7 cellular contexts compared by ENCODE assay signal in the genomic region with DNA sequence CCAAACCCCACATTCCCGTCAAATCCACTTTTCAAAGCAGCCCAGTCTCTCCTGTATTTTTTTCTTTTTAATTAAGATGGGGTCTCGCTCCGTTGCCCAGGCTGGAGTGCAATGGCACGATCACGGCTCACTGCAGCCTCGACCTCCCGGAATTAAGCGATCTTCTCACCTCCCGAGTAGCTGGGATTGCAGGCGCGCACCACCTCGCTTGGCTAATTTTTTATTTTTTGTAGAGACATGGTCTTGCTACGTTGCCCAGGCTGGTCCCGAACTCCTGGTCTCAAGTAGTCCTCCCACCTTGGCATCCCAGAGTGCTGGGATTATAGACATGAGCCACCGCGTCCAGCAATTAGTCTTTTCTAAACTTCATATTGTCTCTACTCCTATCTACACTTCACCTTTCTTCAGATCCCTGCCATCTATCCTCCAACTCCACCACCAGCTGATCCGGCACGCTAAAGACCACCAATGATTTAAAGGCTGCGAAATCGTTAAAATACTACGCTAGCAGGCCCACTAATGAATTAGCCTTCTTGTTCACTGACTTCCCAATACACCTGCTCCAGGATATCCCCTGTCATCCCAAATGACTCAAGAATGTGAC. TPM values are rescaled to one million over a fixed set of nuclear protein-coding genes. Genes with fewer than 3 reads are reported as not detected.
DNase-seq lines count a peak whose midpoint lies in the region; ATAC-seq, FAIRE-seq and TF ChIP-seq lines count a peak whose summit lies in the region.

No MANE protein-coding gene starts in this region.

- H2AFZ ChIP-seq in astrocyte (ENCODE audit: low read depth, low read length), result peak overlapping the region; percentile 89

- H3K27ac ChIP-seq in KOPT-K1 (ENCODE audit: low read depth, low read length, poor library complexity, severe bottlenecking) (peak overlapping the region; percentile 69), astrocyte (ENCODE audit: low read depth, low read length) (peak overlapping the region; percentile 86), left lung (peak overlapping the region; percentile 58 to 82), temporal lobe (ENCODE audit: low read depth, low read length) (peak overlapping the region; percentile 24)

- H3K9me3 Mint-ChIP-seq in astrocyte (ENCODE audit: unreplicated experiment), result no peaks in the 10 kb centered on the region

- intact Hi-C loops in left lung (cut with DNase I), result no loop called here

- peak overlapping the region; percentile 94 for H3K4me3 Mint-ChIP-seq in astrocyte (ENCODE audit: unreplicated experiment)

- H4K20me1 ChIP-seq in astrocyte (ENCODE audit: insufficient read depth, low read length), result peaks cover 24% of the 10 kb centered on the region

- FAIRE-seq in astrocyte (lab: Jason Lieb, UNC), result no peak
- FAIRE-seq in frontal cortex (lab: Jason Lieb, UNC), result no peak

- H3K27me3 ChIP-seq in astrocyte (ENCODE audit: insufficient read depth, low read length) (no peaks in the 10 kb centered on the region), left lung (no peaks in the 10 kb centered on the region)

- peaks cover 6% of the 10 kb centered on the region for H3K36me3 Mint-ChIP-seq in astrocyte (ENCODE audit: low read depth, unreplicated experiment)

- H3K4me1 ChIP-seq in astrocyte (ENCODE audit: insufficient read depth, low read length), result peaks cover 7% of the 10 kb centered on the region
- H3K4me1 ChIP-seq in left lung, result peaks cover 0 to 12% of the 10 kb centered on the region in 2 donors

- H3K9ac ChIP-seq in astrocyte (ENCODE audit: low read length), result peak overlapping the region; percentile 91

- H3K4me3 ChIP-seq in astrocyte (ENCODE audit: insufficient read depth, low read depth, low read length), result peak overlapping the region; percentile 94
- peak overlapping the region; percentile 74 to 76 for H3K4me3 ChIP-seq in left lung

- peaks cover 50% of the 10 kb centered on the region for H3K36me3 ChIP-seq in KOPT-K1 (ENCODE audit: insufficient read depth, low read length)
- peaks cover 8% of the 10 kb centered on the region for H3K36me3 ChIP-seq in astrocyte (ENCODE audit: insufficient read depth, low read length)
- peaks cover 0 to 44% of the 10 kb centered on the region in 2 donors for H3K36me3 ChIP-seq in left lung

- H3K4me1 Mint-ChIP-seq in astrocyte (ENCODE audit: low read depth, unreplicated experiment), result peaks cover 7% of the 10 kb centered on the region

- no peaks in the 10 kb centered on the region for H3K9me3 ChIP-seq in KOPT-K1 (ENCODE audit: insufficient read depth, low read length, poor library complexity, severe bottlenecking)
- no peaks in the 10 kb centered on the region for H3K9me3 ChIP-seq in astrocyte (ENCODE audit: insufficient read depth, low read depth, low read length)
- H3K9me3 ChIP-seq in left lung, result no peaks in the 10 kb centered on the region

- no peak for DNase-seq in astrocyte (ENCODE audit: low read depth)
- peak in 1 of 2 donors; percentile 49 for DNase-seq in left lung
- DNase-seq in frontal cortex (ENCODE audit: low spot score in 2 of 2), result no peak
- DNase-seq in GF-D8 (lab: John Stamatoyannopoulos, UW), result no peak

- TF ChIP-seq CTCF in astrocyte (IDR thresholded peaks at IDR 0.05; ENCODE audit: insufficient read depth, low read depth, low read length) (no peak), left lung (IDR thresholded peaks at IDR 0.05) (no peak)

- no peaks in the 10 kb centered on the region for H3K27me3 Mint-ChIP-seq in astrocyte (ENCODE audit: low read depth, unreplicated experiment)

- ATAC-seq in left lung, result no peak
- ATAC-seq in HG03571 (IDR thresholded peaks at IDR 0.05; ENCODE audit: unreplicated experiment), result no peak

- H3K79me2 ChIP-seq in astrocyte (ENCODE audit: insufficient read depth, low read length), result peaks cover 48% of the 10 kb centered on the region

- H3K4me2 ChIP-seq in astrocyte (ENCODE audit: low read length), result peak overlapping the region; percentile 96

- peak overlapping the region; percentile 93 for H3K27ac Mint-ChIP-seq in astrocyte (ENCODE audit: unreplicated experiment)

RNA-seq across cellular contexts. Expression of a gene that starts 0.5 kb away (rescaled TPM):
- 18.6 and 19.0 TPM in 2 replicates for total RNA-seq in astrocyte
- 10 to 100 TPM; 19.6 to 26.9 TPM for total RNA-seq in left lung
- total RNA-seq in temporal lobe, result 16.2 TPM
- 19.2 TPM for total RNA-seq in frontal cortex

RNA-seq across cellular contexts. Expression of a gene that starts 37.5 kb away (rescaled TPM):
- total RNA-seq in astrocyte (20.5 and 23.2 TPM in 2 replicates), left lung (10 to 100 TPM; 17.5 to 22.4 TPM), temporal lobe (20.9 TPM), frontal cortex (40.8 TPM)

RNA-seq across cellular contexts. Expression of a gene that starts 44.1 kb away (rescaled TPM):
- total RNA-seq in astrocyte (22.7 and 26.4 TPM in 2 replicates), left lung (10 to 100 TPM; 23.8 to 34.5 TPM), temporal lobe (12.0 TPM), frontal cortex (10.6 TPM)

RNA-seq across cellular contexts. Expression of a gene that starts 56.6 kb away (rescaled TPM):
- total RNA-seq in astrocyte, result 82.0 and 93.9 TPM in 2 replicates
- 10 to 100 TPM; 36.7 to 49.2 TPM for total RNA-seq in left lung
- total RNA-seq in temporal lobe, result 49.2 TPM
- total RNA-seq in frontal cortex, result 52.2 TPM

Comparison
In these comparisons a context has a peak if more than half of its experiments do, and no peak if none do; other contexts are left out.
1. H3K27ac ChIP-seq: peak in every context shown above with its lines; median percentile 86 in astrocyte; 70 in left lung; 69 in KOPT-K1; 24 in temporal lobe.